8 cellular contexts compared by ENCODE assay signal in the genomic region with DNA sequence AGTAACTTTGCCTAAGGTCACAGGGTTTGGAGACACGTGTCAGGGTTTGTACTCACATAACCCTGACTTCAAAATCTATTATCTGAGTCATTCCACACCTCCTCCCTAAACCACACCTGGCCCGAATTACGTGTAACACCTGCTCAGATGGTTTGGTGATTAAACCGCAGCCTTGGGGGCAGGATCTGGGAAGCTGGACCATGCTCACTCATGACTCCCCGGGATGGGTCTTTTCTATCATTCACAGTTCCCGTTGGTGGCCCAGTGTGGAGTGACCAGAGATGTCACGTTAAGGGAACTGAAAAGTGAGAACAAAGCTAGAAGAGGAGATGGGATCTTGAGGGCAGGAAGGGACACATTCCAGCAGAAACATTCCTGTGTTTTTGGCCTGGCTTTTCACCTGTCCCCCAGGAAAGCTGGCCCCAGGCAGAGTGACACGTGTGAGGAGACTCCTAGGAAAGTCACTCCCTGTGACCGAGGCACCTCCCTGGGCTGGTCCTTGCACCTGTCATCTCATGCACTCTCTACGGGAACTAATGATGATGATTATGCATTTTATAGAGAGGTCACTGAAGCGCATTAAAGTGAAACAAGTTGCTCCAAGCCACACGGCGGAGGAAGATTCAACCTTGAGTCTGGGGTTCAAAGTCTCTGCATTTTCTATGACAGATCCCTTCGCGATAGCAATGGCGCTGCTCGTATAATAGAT.
DNase-seq lines count a peak whose midpoint lies in the region; ATAC-seq and TF ChIP-seq lines count a peak whose summit lies in the region.

No MANE protein-coding gene starts in this region.

- TF ChIP-seq CTCF in GM06990 (IDR thresholded peaks at IDR 0.05; ENCODE audit: insufficient read depth, low read length, poor library complexity, severe bottlenecking): no peak

- intact Hi-C loops in activated CD4-positive, alpha-beta T cell treated with anti-CD3 and anti-CD28 coated beads for 36 hours (cut with DNase I, micrococcal nuclease): loop anchor here in 1 of 2 experiments (2.0 to 5.0 kb wide), 2 partner anchors 311 to 509 kb away; partner anchors contain the start of gene ABHD5

- no peak overlapping the region for H3K4me3 ChIP-seq in GM06990 (replicated peaks; ENCODE audit: low read depth, low read length)

- peaks cover 53% of the 10 kb centered on the region for H3K4me1 Mint-ChIP-seq in activated CD4-positive, alpha-beta T cell treated with anti-CD3 and anti-CD28 coated beads for 36 hours
- H3K4me1 Mint-ChIP-seq in immature natural killer cell: peaks cover 42 to 49% of the 10 kb centered on the region in 2 donors

- no peaks in the 10 kb centered on the region for H3K9me3 Mint-ChIP-seq in activated CD4-positive, alpha-beta T cell treated with anti-CD3 and anti-CD28 coated beads for 36 hours (ENCODE audit: low read depth)
- no peaks in the 10 kb centered on the region for H3K9me3 Mint-ChIP-seq in immature natural killer cell

- no peaks in the 10 kb centered on the region for H3K27me3 ChIP-seq in GM06990 (replicated peaks; ENCODE audit: control insufficient read depth, insufficient read depth, low read length)

- ATAC-seq in HG02642 (IDR thresholded peaks at IDR 0.05; ENCODE audit: poor library complexity, unreplicated experiment) (peak; percentile 59), HG02571 (IDR thresholded peaks at IDR 0.05; ENCODE audit: unreplicated experiment) (no peak)
- ATAC-seq in activated CD4-positive, alpha-beta T cell treated with anti-CD3 and anti-CD28 coated beads for 36 hours: peak; percentile 88

- no peaks in the 10 kb centered on the region for H3K27me3 Mint-ChIP-seq in activated CD4-positive, alpha-beta T cell treated with anti-CD3 and anti-CD28 coated beads for 36 hours
- peaks cover 0 to 7% (median 5%) of the 10 kb centered on the region in 3 donors for H3K27me3 Mint-ChIP-seq in immature natural killer cell (ENCODE audit: low read depth in 3 of 3)

- CTCF ChIA-PET in activated CD4-positive, alpha-beta T cell treated with anti-CD3 and anti-CD28 coated beads for 36 hours (lab: Charles Lee): interaction anchor here (0.6 to 0.7 kb wide), 2 partner anchors 34 to 40 kb away, joined by 3 read pairs; no protein-coding TSS in a partner anchor

- POLR2A ChIA-PET in activated CD4-positive, alpha-beta T cell treated with anti-CD3 and anti-CD28 coated beads for 36 hours (lab: Charles Lee): no interaction called here

- H3K36me3 Mint-ChIP-seq in activated CD4-positive, alpha-beta T cell treated with anti-CD3 and anti-CD28 coated beads for 36 hours (ENCODE audit: low read depth): no peaks in the 10 kb centered on the region
- no peaks in the 10 kb centered on the region for H3K36me3 Mint-ChIP-seq in immature natural killer cell

- DNase-seq in GM06990 (ENCODE audit: extremely low read depth, insufficient read length) (peak; percentile 37), immature natural killer cell (peak; percentile 30 to 45 (median 39)), dedifferentiated amniotic fluid mesenchymal stem cell (ENCODE audit: extremely low spot score) (no peak), SK-N-DZ (ENCODE audit: low spot score) (no peak), hypothalamus (lab: John Stamatoyannopoulos, UW) (no peak)
- peak; percentile 78 for DNase-seq in activated CD4-positive, alpha-beta T cell treated with anti-CD3 and anti-CD28 coated beads for 36 hours

- peak overlapping the region; percentile 93 for H3K27ac Mint-ChIP-seq in activated CD4-positive, alpha-beta T cell treated with anti-CD3 and anti-CD28 coated beads for 36 hours
- H3K27ac Mint-ChIP-seq in immature natural killer cell: peak overlapping the region; percentile 83 to 97 (median 94)

- H3K4me3 Mint-ChIP-seq in activated CD4-positive, alpha-beta T cell treated with anti-CD3 and anti-CD28 coated beads for 36 hours: no peak overlapping the region
- H3K4me3 Mint-ChIP-seq in immature natural killer cell: peak overlapping the region; percentile 77 to 82 (median 77)

- no peaks in the 10 kb centered on the region for H3K36me3 ChIP-seq in GM06990 (ENCODE audit: control insufficient read depth, insufficient read depth, low read length)

Comparison
In these comparisons a context has a peak if more than half of its experiments do, and no peak if none do; other contexts are left out.
1. DNase-seq: peak in GM06990 (single experiment), activated CD4-positive, alpha-beta T cell treated with anti-CD3 and anti-CD28 coated beads for 36 hours (single experiment) and immature natural killer cell (3 of 3); none in dedifferentiated amniotic fluid mesenchymal stem cell (single experiment), SK-N-DZ (single experiment) and hypothalamus (0 of 51).